ENCODE assay signal across 10 cellular contexts in the genomic region with DNA sequence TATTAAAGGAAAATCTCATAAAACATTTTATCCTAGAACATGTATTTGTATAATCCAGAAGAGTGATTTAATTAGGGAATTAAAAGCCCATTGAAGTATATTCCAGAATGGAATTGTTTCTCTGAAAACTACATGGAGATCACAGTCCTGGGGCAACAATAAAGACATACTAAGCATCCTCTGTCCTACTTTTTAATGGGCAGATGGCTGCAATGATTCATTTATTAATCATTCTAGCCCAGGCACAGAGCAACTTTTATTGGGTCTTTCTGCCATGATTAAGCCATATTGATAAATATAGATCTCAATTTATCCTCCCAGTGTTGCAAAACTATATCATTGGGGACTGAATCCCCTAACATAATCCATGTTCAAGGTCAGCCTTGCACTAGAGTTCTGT. TPM values are rescaled to one million over a fixed set of nuclear protein-coding genes. Genes with fewer than 3 reads are reported as not detected.
"Had no signal": no experiment of that assay in that cellular context is flagged by ENCODE, and none has a peak within 500 bp of the region (broad histone marks: within the 10 kb centered on the region; RNA-seq: fewer than 3 reads in every experiment).

No MANE protein-coding gene starts in this region.

- H3K4me1 ChIP-seq: HAP-1 had no signal

- DNase-seq: GM23248, GOT3, H7, H9, HCEC 1CT, HFFc6 had no signal

- ATAC-seq: GM23338, HCT116 had no signal

- H3K4me2 ChIP-seq: GM23338 had no signal

- H3K9ac ChIP-seq: GM23248 had no signal

- H3K9me3 ChIP-seq: HAP-1 had no signal

- H3K36me3 ChIP-seq: HAP-1 had no signal

- H3K27ac ChIP-seq: GM23248 had no signal

- H3K4me3 ChIP-seq: GM23248, GM23338, HAP-1 had no signal

- H2AFZ ChIP-seq: GM23248, GM23338 had no signal

RNA-seq across cellular contexts. Expression of a gene that starts 22.0 kb away (rescaled TPM):
- total RNA-seq: GM23248, H4, HFFc6 had no signal
- polyA plus RNA-seq: GM23248 had no signal
